ENCODE assay signal across 19 cellular contexts in genomic region chr19:50819636-50820035, GRCh38. TPM values are rescaled to one million over a fixed set of nuclear protein-coding genes. Genes with fewer than 3 reads are reported as not detected.
DNase-seq lines count a peak whose midpoint lies in the region; ATAC-seq, FAIRE-seq and TF ChIP-seq lines count a peak whose summit lies in the region.
"Had no signal": no experiment of that assay in that cellular context is flagged by ENCODE, and none has a peak within 500 bp of the region (broad histone marks: within the 10 kb centered on the region; RNA-seq: fewer than 3 reads in every experiment).

No MANE protein-coding gene starts in this region.

- H3K27ac Mint-ChIP-seq in activated T-helper 2 cell treated with anti-CD3 and anti-CD28 coated beads, Interferon-gamma antibody, Interleukin-2, Interleukin-4, amounts not matched to agents 10 μg/mL and 5 μg/mL and 100 μg/mL, durations not matched to agents 14 hours and 24 hours and 36 hours: no peak overlapping the region
- H3K27ac Mint-ChIP-seq in naive thymus-derived CD4-positive, alpha-beta T cell: no peak overlapping the region

- no peak overlapping the region for H3K4me3 ChIP-seq in naive thymus-derived CD4-positive, alpha-beta T cell (ENCODE audit: low read length)
- H3K4me3 ChIP-seq in kidney (ENCODE audit: low read length in 2 of 2): no peak overlapping the region
- H3K4me3 ChIP-seq: gastroesophageal sphincter had no signal

- H3K27ac ChIP-seq in naive thymus-derived CD4-positive, alpha-beta T cell (ENCODE audit: low read depth, low read length): no peak overlapping the region
- no peak overlapping the region for H3K27ac ChIP-seq in kidney (ENCODE audit: low read depth in 2 of 2, low read length in 2 of 2)
- H3K27ac ChIP-seq: gastroesophageal sphincter had no signal

- intact Hi-C loops in activated T-helper 2 cell treated with anti-CD3 and anti-CD28 coated beads, Interferon-gamma antibody, Interleukin-2, Interleukin-4, amounts not matched to agents 10 μg/mL and 5 μg/mL and 100 μg/mL, durations not matched to agents 14 hours and 24 hours and 36 hours (cut with micrococcal nuclease): no loop called here
- intact Hi-C loops in naive thymus-derived CD4-positive, alpha-beta T cell (cut with micrococcal nuclease): no loop called here
- intact Hi-C loops in kidney (cut with DNase I): no loop called here

- H3K4me1 Mint-ChIP-seq in activated T-helper 2 cell treated with anti-CD3 and anti-CD28 coated beads, Interferon-gamma antibody, Interleukin-2, Interleukin-4, amounts not matched to agents 10 μg/mL and 5 μg/mL and 100 μg/mL, durations not matched to agents 14 hours and 24 hours and 36 hours (ENCODE audit: low read depth): peaks cover 32% of the 10 kb centered on the region
- peaks cover 21 to 28% (median 28%) of the 10 kb centered on the region in 7 donors for H3K4me1 Mint-ChIP-seq in naive thymus-derived CD4-positive, alpha-beta T cell

- TF ChIP-seq POLR2A in GM12891 (IDR thresholded peaks at IDR 0.05; ENCODE audit: low read depth, low read length): no peak

- H3K4me1 ChIP-seq in naive thymus-derived CD4-positive, alpha-beta T cell (ENCODE audit: control insufficient read depth in 2 of 2, insufficient read depth in 2 of 2, low read length in 2 of 2): peaks cover 0 to 4% of the 10 kb centered on the region in 2 donors
- peaks cover 0 to 2% of the 10 kb centered on the region in 2 donors for H3K4me1 ChIP-seq in kidney (ENCODE audit: control insufficient read depth in 1 of 2, insufficient read depth in 1 of 2, low read depth in 1 of 2, low read length in 2 of 2)

- peak overlapping the region; percentile 61 for H3K4me3 Mint-ChIP-seq in activated T-helper 2 cell treated with anti-CD3 and anti-CD28 coated beads, Interferon-gamma antibody, Interleukin-2, Interleukin-4, amounts not matched to agents 10 μg/mL and 5 μg/mL and 100 μg/mL, durations not matched to agents 14 hours and 24 hours and 36 hours (ENCODE audit: low read depth)
- peak overlapping the region in 6 of 10 donors; percentile 64 to 81 (median 69) for H3K4me3 Mint-ChIP-seq in naive thymus-derived CD4-positive, alpha-beta T cell

- H3K27me3 Mint-ChIP-seq in activated T-helper 2 cell treated with anti-CD3 and anti-CD28 coated beads, Interferon-gamma antibody, Interleukin-2, Interleukin-4, amounts not matched to agents 10 μg/mL and 5 μg/mL and 100 μg/mL, durations not matched to agents 14 hours and 24 hours and 36 hours (ENCODE audit: low read depth): peaks cover 32% of the 10 kb centered on the region
- peaks cover 49 to 80% (median 74%) of the 10 kb centered on the region in 5 donors for H3K27me3 Mint-ChIP-seq in naive thymus-derived CD4-positive, alpha-beta T cell

- TF ChIP-seq CTCF in kidney (IDR thresholded peaks at IDR 0.05; ENCODE audit: borderline replicate concordance, extremely low read depth, insufficient read depth): no peak

- CTCF ChIA-PET in naive thymus-derived CD4-positive, alpha-beta T cell (lab: Charles Lee): no interaction called here

- ATAC-seq in naive thymus-derived CD4-positive, alpha-beta T cell: no peak
- no peak for ATAC-seq in HG03520 (IDR thresholded peaks at IDR 0.05; ENCODE audit: unreplicated experiment)
- ATAC-seq: activated CD8-positive, alpha-beta T cell treated with anti-CD3 and anti-CD28 coated beads, Interleukin-2, amount 10 ng/mL, durations not matched to agents 7 days and 5 days; gastroesophageal sphincter had no signal

- H3K9me3 ChIP-seq in naive thymus-derived CD4-positive, alpha-beta T cell (ENCODE audit: control insufficient read depth in 2 of 3, low read length in 3 of 3): no peaks in the 10 kb centered on the region
- H3K9me3 ChIP-seq in kidney (ENCODE audit: control insufficient read depth in 1 of 2, low read length in 2 of 2): no peaks in the 10 kb centered on the region
- H3K9me3 ChIP-seq: gastroesophageal sphincter had no signal

- H3K36me3 Mint-ChIP-seq in activated T-helper 2 cell treated with anti-CD3 and anti-CD28 coated beads, Interferon-gamma antibody, Interleukin-2, Interleukin-4, amounts not matched to agents 10 μg/mL and 5 μg/mL and 100 μg/mL, durations not matched to agents 14 hours and 24 hours and 36 hours (ENCODE audit: low read depth): no peaks in the 10 kb centered on the region
- H3K36me3 Mint-ChIP-seq in naive thymus-derived CD4-positive, alpha-beta T cell: peaks cover 0 to 7% (median 4%) of the 10 kb centered on the region in 5 donors

- peaks cover 0 to 14% of the 10 kb centered on the region in 2 donors for H3K27me3 ChIP-seq in naive thymus-derived CD4-positive, alpha-beta T cell (ENCODE audit: control insufficient read depth in 2 of 2, insufficient read depth in 2 of 2, low read length in 2 of 2)

- no peak overlapping the region for H3K9ac ChIP-seq in kidney (ENCODE audit: low read length in 2 of 2)

- H3K9me3 Mint-ChIP-seq in activated T-helper 2 cell treated with anti-CD3 and anti-CD28 coated beads, Interferon-gamma antibody, Interleukin-2, Interleukin-4, amounts not matched to agents 10 μg/mL and 5 μg/mL and 100 μg/mL, durations not matched to agents 14 hours and 24 hours and 36 hours: peaks cover 10% of the 10 kb centered on the region
- H3K9me3 Mint-ChIP-seq in naive thymus-derived CD4-positive, alpha-beta T cell: peaks cover 0 to 2% (median 0%) of the 10 kb centered on the region in 11 donors

- no peaks in the 10 kb centered on the region for H3K36me3 ChIP-seq in naive thymus-derived CD4-positive, alpha-beta T cell (ENCODE audit: control insufficient read depth in 2 of 3, insufficient read depth in 3 of 3, low read length in 3 of 3)
- H3K36me3 ChIP-seq in kidney (ENCODE audit: control insufficient read depth in 1 of 2, insufficient read depth in 2 of 2, low read length in 2 of 2): no peaks in the 10 kb centered on the region
- H3K36me3 ChIP-seq: gastroesophageal sphincter had no signal

- POLR2A ChIA-PET in naive thymus-derived CD4-positive, alpha-beta T cell (lab: Charles Lee): no interaction called here

- peak; percentile 48 for FAIRE-seq in GM12891 (lab: Jason Lieb, UNC)
- no peak for FAIRE-seq in kidney (lab: Jason Lieb, UNC)

- DNase-seq in COLO668 (lab: John Stamatoyannopoulos, UW; ENCODE audit: unreplicated experiment): peak; percentile 8
- DNase-seq in GM12891 (ENCODE audit: insufficient read length, low spot score): no peak
- DNase-seq in activated T-helper 2 cell treated with anti-CD3 and anti-CD28 coated beads, Interferon-gamma antibody, Interleukin-2, Interleukin-4, amounts not matched to agents 10 μg/mL and 5 μg/mL and 100 μg/mL, durations not matched to agents 14 hours and 24 hours and 36 hours (ENCODE audit: low spot score): no peak
- no peak for DNase-seq in naive thymus-derived CD4-positive, alpha-beta T cell
- DNase-seq in NCI-H1436 (lab: John Stamatoyannopoulos, UW): no peak
- DNase-seq in SKM-1 (lab: John Stamatoyannopoulos, UW; ENCODE audit: unreplicated experiment): no peak
- no peak for DNase-seq in kidney
- DNase-seq: activated CD8-positive, alpha-beta T cell treated with anti-CD3 and anti-CD28 coated beads, Interleukin-2, amount 10 ng/mL, durations not matched to agents 7 days and 5 days; GF-D8; NCI-H2029 treated with DMSO at 0.1 percent for 48 hours; NCI-H510A; stimulated activated CD4-positive, alpha-beta T cell treated with anti-CD3 and anti-CD28 coated beads, Interleukin-4, amount 100 ng/mL, for 24 hours had no signal

TF ChIP-seq in GM12891, 5 proteins besides CTCF, POLR2A, EP300 and RAD21 (continues in another document):
- TF ChIP-seq SPI1 (IDR thresholded peaks at IDR 0.05; ENCODE audit: low read depth, low read length) (no peak), TAF1 (IDR thresholded peaks at IDR 0.05; ENCODE audit: low read depth, low read length) (no peak), POLR2AphosphoS5 (IDR thresholded peaks at IDR 0.05; ENCODE audit: low read depth, low read length) (no peak), POU2F2 (IDR thresholded peaks at IDR 0.05; ENCODE audit: low read depth, low read length) (no peak)

RNA-seq across cellular contexts. Expression of gene KLK1, which starts 4.0 kb away (rescaled TPM):
- polyA plus RNA-seq in GM12891 (2012; ENCODE audit: low read depth, missing spikeins): 41.1 TPM
- total RNA-seq in activated T-helper 2 cell treated with anti-CD3 and anti-CD28 coated beads, Interferon-gamma antibody, Interleukin-2, Interleukin-4, amounts not matched to agents 10 μg/mL and 5 μg/mL and 100 μg/mL, durations not matched to agents 14 hours and 24 hours and 36 hours: 3.0 and 3.5 TPM in 2 replicates
- total RNA-seq in naive thymus-derived CD4-positive, alpha-beta T cell: 1 to 10 TPM in 1 of 5 experiments, not detected in 4; 1.3 TPM
- polyA plus RNA-seq in naive thymus-derived CD4-positive, alpha-beta T cell: not detected
- 0.41 TPM for total RNA-seq in kidney
- 827 TPM for polyA plus RNA-seq in kidney (ENCODE audit: insufficient read depth, low read depth, low replicate concordance)
- total RNA-seq: dermis microvascular lymphatic vessel endothelial cell, gastroesophageal sphincter, liver, skeletal muscle tissue had no signal
- polyA plus RNA-seq: liver had no signal

RNA-seq across cellular contexts. Expression of gene KLK15, which starts 13.7 kb away (rescaled TPM):
- polyA plus RNA-seq in GM12891 (2012; ENCODE audit: low read depth, missing spikeins): not detected
- not detected in 2 replicates for total RNA-seq in activated T-helper 2 cell treated with anti-CD3 and anti-CD28 coated beads, Interferon-gamma antibody, Interleukin-2, Interleukin-4, amounts not matched to agents 10 μg/mL and 5 μg/mL and 100 μg/mL, durations not matched to agents 14 hours and 24 hours and 36 hours
- total RNA-seq in naive thymus-derived CD4-positive, alpha-beta T cell: not detected
- not detected for polyA plus RNA-seq in naive thymus-derived CD4-positive, alpha-beta T cell
- not detected for total RNA-seq in kidney
- 2.7 TPM for polyA plus RNA-seq in kidney (ENCODE audit: insufficient read depth, low read depth, low replicate concordance)
- total RNA-seq: activated CD8-positive, alpha-beta T cell treated with anti-CD3 and anti-CD28 coated beads, Interleukin-2, amount 10 ng/mL, durations not matched to agents 7 days and 5 days; dermis microvascular lymphatic vessel endothelial cell; gastroesophageal sphincter; liver; skeletal muscle tissue had no signal
- polyA plus RNA-seq: esophagus, liver had no signal

RNA-seq across cellular contexts. Expression of gene ACP4, which starts 29.4 kb away (rescaled TPM):
- polyA plus RNA-seq in GM12891 (2012; ENCODE audit: low read depth, missing spikeins): not detected
- total RNA-seq in activated T-helper 2 cell treated with anti-CD3 and anti-CD28 coated beads, Interferon-gamma antibody, Interleukin-2, Interleukin-4, amounts not matched to agents 10 μg/mL and 5 μg/mL and 100 μg/mL, durations not matched to agents 14 hours and 24 hours and 36 hours: not detected in 2 replicates
- total RNA-seq in naive thymus-derived CD4-positive, alpha-beta T cell: not detected
- polyA plus RNA-seq in naive thymus-derived CD4-positive, alpha-beta T cell: not detected
- not detected for total RNA-seq in kidney
- polyA plus RNA-seq in kidney (ENCODE audit: insufficient read depth, low read depth, low replicate concordance): not detected
- total RNA-seq: activated CD8-positive, alpha-beta T cell treated with anti-CD3 and anti-CD28 coated beads, Interleukin-2, amount 10 ng/mL, durations not matched to agents 7 days and 5 days; dermis microvascular lymphatic vessel endothelial cell; gastroesophageal sphincter; liver; skeletal muscle tissue had no signal
- polyA plus RNA-seq: adipose tissue, esophagus had no signal

RNA-seq across cellular contexts. Expression of gene KLK3, which starts 35.1 kb away (rescaled TPM):
- not detected for polyA plus RNA-seq in GM12891 (2012; ENCODE audit: low read depth, missing spikeins)
- total RNA-seq in activated T-helper 2 cell treated with anti-CD3 and anti-CD28 coated beads, Interferon-gamma antibody, Interleukin-2, Interleukin-4, amounts not matched to agents 10 μg/mL and 5 μg/mL and 100 μg/mL, durations not matched to agents 14 hours and 24 hours and 36 hours: not detected in 2 replicates
- total RNA-seq in naive thymus-derived CD4-positive, alpha-beta T cell: not detected
- not detected for polyA plus RNA-seq in naive thymus-derived CD4-positive, alpha-beta T cell
- not detected for total RNA-seq in kidney
- 1.6 TPM for polyA plus RNA-seq in kidney (ENCODE audit: insufficient read depth, low read depth, low replicate concordance)
- total RNA-seq: activated CD8-positive, alpha-beta T cell treated with anti-CD3 and anti-CD28 coated beads, Interleukin-2, amount 10 ng/mL, durations not matched to agents 7 days and 5 days; dermis microvascular lymphatic vessel endothelial cell; gastroesophageal sphincter; liver; skeletal muscle tissue had no signal
- polyA plus RNA-seq: esophagus, liver had no signal

RNA-seq across cellular contexts. Expression of gene GPR32, which starts 49.4 kb away (rescaled TPM):
- not detected for polyA plus RNA-seq in GM12891 (2012; ENCODE audit: low read depth, missing spikeins)
- not detected in 2 replicates for total RNA-seq in activated T-helper 2 cell treated with anti-CD3 and anti-CD28 coated beads, Interferon-gamma antibody, Interleukin-2, Interleukin-4, amounts not matched to agents 10 μg/mL and 5 μg/mL and 100 μg/mL, durations not matched to agents 14 hours and 24 hours and 36 hours
- not detected for total RNA-seq in naive thymus-derived CD4-positive, alpha-beta T cell
- polyA plus RNA-seq in naive thymus-derived CD4-positive, alpha-beta T cell: not detected
- total RNA-seq in kidney: not detected
- polyA plus RNA-seq in kidney (ENCODE audit: insufficient read depth, low read depth, low replicate concordance): not detected
- total RNA-seq: activated CD8-positive, alpha-beta T cell treated with anti-CD3 and anti-CD28 coated beads, Interleukin-2, amount 10 ng/mL, durations not matched to agents 7 days and 5 days; dermis microvascular lymphatic vessel endothelial cell; gastroesophageal sphincter; liver; skeletal muscle tissue had no signal
- polyA plus RNA-seq: adipose tissue, esophagus, liver had no signal
